In genomic region chr12:77213316-77213715, GRCh38 we compare ENCODE assay signal across 15 cellular contexts.
A peak's percentile ranks its signal among the peaks of the same experiment; 100 is the strongest.
DNase-seq lines count a peak whose midpoint lies in the region; TF ChIP-seq lines count a peak whose summit lies in the region.
"Had no signal": no experiment of that assay in that cellular context is flagged by ENCODE, and none has a peak within 500 bp of the region (broad histone marks: within the 10 kb centered on the region; RNA-seq: fewer than 3 reads in every experiment).

No MANE protein-coding gene starts in this region.

- H3K4me3 ChIP-seq in adrenal gland: no peak overlapping the region
- no peak overlapping the region for H3K4me3 ChIP-seq in left ventricle myocardium inferior
- H3K4me3 ChIP-seq in endodermal cell (ENCODE audit: low read length): no peak overlapping the region
- H3K4me3 ChIP-seq: uterus had no signal

- H3K27me3 ChIP-seq in adrenal gland (no peaks in the 10 kb centered on the region), left ventricle myocardium inferior (ENCODE audit: low read depth) (no peaks in the 10 kb centered on the region), endodermal cell (ENCODE audit: control insufficient read depth, insufficient read depth, low read length, poor library complexity, severe bottlenecking) (no peaks in the 10 kb centered on the region)
- H3K27me3 ChIP-seq: uterus had no signal

- H3K27me3 Mint-ChIP-seq in Calu3 (ENCODE audit: unreplicated experiment) (no peaks in the 10 kb centered on the region), endodermal cell (ENCODE audit: insufficient read depth) (no peaks in the 10 kb centered on the region)
- H3K27me3 Mint-ChIP-seq: stimulated activated naive CD8-positive, alpha-beta T cell treated with anti-CD3 and anti-CD28 coated beads, Interleukin-15, Interleukin-2, amounts not matched to agents 100 ng/mL and 50 ng/mL, for 24 hours; T-helper 17 cell had no signal

- intact Hi-C loops in Calu3 (cut with micrococcal nuclease; ENCODE audit: unreplicated experiment): loop anchor here (5.0 kb wide), 1 partner anchor 79 kb away; no protein-coding TSS in a partner anchor
- intact Hi-C loops in adrenal gland (cut with DNase I): no loop called here
- intact Hi-C loops in left ventricle myocardium inferior (cut with micrococcal nuclease): no loop called here

- H3K9me3 ChIP-seq in adrenal gland (replicated peaks in 1 of 3) (peaks cover 0 to 7% (median 0%) of the 10 kb centered on the region in 3 donors), left ventricle myocardium inferior (replicated peaks) (peaks cover 25% of the 10 kb centered on the region), endodermal cell (ENCODE audit: control insufficient read depth, low read length) (peaks cover 12% of the 10 kb centered on the region)
- H3K9me3 ChIP-seq: uterus had no signal

- TF ChIP-seq CTCF in Calu3 (IDR thresholded peaks at IDR 0.05; ENCODE audit: unreplicated experiment) (no peak), adrenal gland (IDR thresholded peaks at IDR 0.05) (peak in 1 of 6 experiments; percentile 17), left ventricle myocardium inferior (IDR thresholded peaks at IDR 0.05; ENCODE audit: borderline replicate concordance) (peak; percentile 31), endodermal cell (conservative IDR thresholded peaks at IDR 0.05) (no peak)

- no peak for TF ChIP-seq POLR2A in adrenal gland (IDR thresholded peaks at IDR 0.05)

- H3K27ac Mint-ChIP-seq in Calu3 (ENCODE audit: unreplicated experiment) (peak overlapping the region; percentile 2), endodermal cell (no peak overlapping the region)
- H3K27ac Mint-ChIP-seq: stimulated activated naive CD8-positive, alpha-beta T cell treated with anti-CD3 and anti-CD28 coated beads, Interleukin-15, Interleukin-2, amounts not matched to agents 100 ng/mL and 50 ng/mL, for 24 hours; T-helper 17 cell had no signal

- no peak overlapping the region for H3K9ac ChIP-seq in endodermal cell (ENCODE audit: extremely low read depth, low read length, poor library complexity, severe bottlenecking)

- H3K36me3 Mint-ChIP-seq in Calu3 (ENCODE audit: insufficient read depth, unreplicated experiment) (no peaks in the 10 kb centered on the region), endodermal cell (ENCODE audit: low read depth) (peaks cover 5% of the 10 kb centered on the region)

- WGBS in adrenal gland, 4 donors: 46 to 54% (median 50%) methylated on average over 5 of the region's 5 CpGs
- WGBS in endodermal cell (ENCODE audit: insufficient coverage in 1 of 2, insufficient read length in 1 of 2), 2 experiments: 85 to 96% methylated on average over 4 to 5 of the region's 5 CpGs

- H3K4me1 ChIP-seq in adrenal gland (replicated peaks in 1 of 2) (no peaks in the 10 kb centered on the region), left ventricle myocardium inferior (peaks cover 10% of the 10 kb centered on the region), endodermal cell (ENCODE audit: control insufficient read depth, insufficient read depth, low read length) (peaks cover 2% of the 10 kb centered on the region)
- H3K4me1 ChIP-seq: uterus had no signal

- CTCF ChIA-PET in Calu3 (lab: Charles Lee): no interaction called here

- no peaks in the 10 kb centered on the region for H3K36me3 ChIP-seq in adrenal gland (replicated peaks in 1 of 2)
- H3K36me3 ChIP-seq in left ventricle myocardium inferior: no peaks in the 10 kb centered on the region
- H3K36me3 ChIP-seq in endodermal cell (ENCODE audit: control insufficient read depth, insufficient read depth, low read length): no peaks in the 10 kb centered on the region
- H3K36me3 ChIP-seq: uterus had no signal

- H3K4me1 Mint-ChIP-seq in Calu3 (ENCODE audit: low read depth, unreplicated experiment): peaks cover 16% of the 10 kb centered on the region
- peaks cover 15% of the 10 kb centered on the region for H3K4me1 Mint-ChIP-seq in endodermal cell
- H3K4me1 Mint-ChIP-seq: T-helper 17 cell had no signal

- DNase-seq in Calu3 (peak; percentile 36), adrenal gland (peak in 6 of 7 donors; percentile 9 to 61 (median 20)), left ventricle myocardium inferior (no peak), putamen (ENCODE audit: low spot score) (peak; percentile 71), C1 segment of cervical spinal cord (lab: John Stamatoyannopoulos, UW) (no peak), endodermal cell (no peak), NCI-H1092 (lab: John Stamatoyannopoulos, UW) (no peak), NCI-H2171 treated with DMSO at 0.1 percent for 48 hours (lab: John Stamatoyannopoulos, UW) (no peak)
- DNase-seq: activated gamma-delta T cell treated with Interleukin-2 at 50 U/mL for 16 hours, KBM-7, NCI-H1105 treated with DMSO at 0.1 percent for 48 hours, NCI-H226, T-helper 17 cell had no signal

- H3K9me3 Mint-ChIP-seq in Calu3 (ENCODE audit: low read depth, unreplicated experiment) (no peaks in the 10 kb centered on the region), endodermal cell (peaks cover 31% of the 10 kb centered on the region)

- H3K27ac ChIP-seq in adrenal gland (no peak overlapping the region), left ventricle myocardium inferior (replicated peaks) (no peak overlapping the region), endodermal cell (ENCODE audit: low read depth, low read length) (no peak overlapping the region)
- H3K27ac ChIP-seq: uterus had no signal

- no TSS peak for BruUV-seq in Calu3 (replicated peaks; lab: Mats Ljungman, UMichigan)

- H3K4me3 Mint-ChIP-seq in Calu3 (ENCODE audit: low read depth, unreplicated experiment): no peak overlapping the region
- no peak overlapping the region for H3K4me3 Mint-ChIP-seq in endodermal cell
- H3K4me3 Mint-ChIP-seq: stimulated activated naive CD8-positive, alpha-beta T cell treated with anti-CD3 and anti-CD28 coated beads, Interleukin-15, Interleukin-2, amounts not matched to agents 100 ng/mL and 50 ng/mL, for 24 hours; T-helper 17 cell had no signal

Comparison
In these comparisons a context has a peak if more than half of its experiments do, and no peak if none do; other contexts are left out.
1. DNase-seq: peak in Calu3 (single experiment), adrenal gland (6 of 7) and putamen (single experiment); none in left ventricle myocardium inferior (single experiment), C1 segment of cervical spinal cord (0 of 14), endodermal cell (single experiment), NCI-H1092 (single experiment) and NCI-H2171 treated with DMSO at 0.1 percent for 48 hours (single experiment).